Comparison of ENCODE assay signal across 1 cellular context in genomic region chr15:59917504-59918157, GRCh38.
TF ChIP-seq lines count a peak whose summit lies in the region.

No MANE protein-coding gene starts in this region.

TF ChIP-seq in HEK293, 187 proteins besides CTCF, POLR2A, EP300 and RAD21 (continued from another document):
- TF ChIP-seq ZBTB11 (tag by site-specific recombination; conservative IDR thresholded peaks at IDR 0.05; ENCODE audit: low read depth) (no peak), ZNF768 (tag by site-specific recombination; IDR thresholded peaks at IDR 0.05) (no peak), ZNF670 (tag by site-specific recombination; IDR thresholded peaks at IDR 0.05; ENCODE audit: low read depth) (no peak), ZEB2 (tag by site-specific recombination; IDR thresholded peaks at IDR 0.05) (peak; percentile 66), ZNF629 (tag by site-specific recombination; IDR thresholded peaks at IDR 0.05) (peak; percentile 35; the same call in 1 of the 2 replicates), ZNF518A (tag by site-specific recombination; conservative IDR thresholded peaks at IDR 0.05; ENCODE audit: low read depth) (no peak), ELK4 (IDR thresholded peaks at IDR 0.05; ENCODE audit: borderline replicate concordance, low read depth, low read length) (no peak), ZNF2 (tag by site-specific recombination; IDR thresholded peaks at IDR 0.05) (peak; percentile 94), YY1 (tag by site-specific recombination; IDR thresholded peaks at IDR 0.05) (0 out of 2 replicates have a peak, but pooled peaks have one; percentile 14), PRDM6 (tag by site-specific recombination; IDR thresholded peaks at IDR 0.05) (no peak), ZNF202 (tag by site-specific recombination; IDR thresholded peaks at IDR 0.05; ENCODE audit: borderline replicate concordance) (no peak), ZNF274 (IDR thresholded peaks at IDR 0.05; ENCODE audit: low read length) (no peak), ZNF274 (tag by site-specific recombination; IDR thresholded peaks at IDR 0.05; ENCODE audit: borderline replicate concordance) (no peak), ZNF433 (tag by site-specific recombination; IDR thresholded peaks at IDR 0.05; ENCODE audit: low read depth) (no peak), SP7 (tag by site-specific recombination; IDR thresholded peaks at IDR 0.05) (0 out of 2 replicates have a peak, but pooled peaks have one; percentile 9), ZFP69B (tag by site-specific recombination; IDR thresholded peaks at IDR 0.05) (peak; percentile 59; the same call in 1 of the 2 replicates), ZSCAN30 (tag by site-specific recombination; IDR thresholded peaks at IDR 0.05) (peak; percentile 56; the same call in 1 of the 2 replicates), ZBTB26 (tag by site-specific recombination; optimal IDR thresholded peaks at IDR 0.05) (no peak), ZFHX2 (tag by site-specific recombination; conservative IDR thresholded peaks at IDR 0.05) (peak; percentile 52), ZNF692 (tag by site-specific recombination; IDR thresholded peaks at IDR 0.05) (peak; percentile 66; the same call in 1 of the 2 replicates), ZNF530 (tag by site-specific recombination; IDR thresholded peaks at IDR 0.05; ENCODE audit: low read depth) (no peak), FEZF1 (tag by site-specific recombination; IDR thresholded peaks at IDR 0.05) (no peak), ZNF16 (tag by site-specific recombination; IDR thresholded peaks at IDR 0.05; ENCODE audit: low read depth) (no peak)
